In genomic region chr7:26188291-26188999, GRCh38 we compare ENCODE assay signal across 1 cellular context.
TF ChIP-seq lines count a peak whose summit lies in the region.

No MANE protein-coding gene starts in this region.

TF ChIP-seq in HepG2, 621 proteins besides CTCF, POLR2A, EP300 and RAD21 (continued from another document):
- TF ChIP-seq ZBTB7B (CRISPR knock-in tag; IDR thresholded peaks at IDR 0.05) (no peak), JDP2 (CRISPR knock-in tag; IDR thresholded peaks at IDR 0.05; ENCODE audit: borderline replicate concordance) (no peak), POGZ (CRISPR knock-in tag; IDR thresholded peaks at IDR 0.05) (no peak), ZNF766 (CRISPR knock-in tag; IDR thresholded peaks at IDR 0.05; ENCODE audit: borderline replicate concordance) (no peak), DZIP1 (CRISPR knock-in tag; IDR thresholded peaks at IDR 0.05) (no peak), POLR2AphosphoS5 (IDR thresholded peaks at IDR 0.05; ENCODE audit: low read depth, low read length) (peak; percentile 45; the same call in 1 of the 2 replicates), ZNF317 (CRISPR knock-in tag; IDR thresholded peaks at IDR 0.05) (no peak), KLF6 (CRISPR knock-in tag; IDR thresholded peaks at IDR 0.05) (no peak), RARG (CRISPR knock-in tag; IDR thresholded peaks at IDR 0.05; ENCODE audit: low read depth) (no peak), CBX5 (CRISPR knock-in tag; IDR thresholded peaks at IDR 0.05; ENCODE audit: borderline replicate concordance) (no peak), ZNF253 (CRISPR knock-in tag; IDR thresholded peaks at IDR 0.05; ENCODE audit: borderline replicate concordance) (no peak), POLR2G (IDR thresholded peaks at IDR 0.05; ENCODE audit: low read depth, low read length) (peak; percentile 66), ZNF12 (CRISPR knock-in tag; IDR thresholded peaks at IDR 0.05) (no peak)
- TF ChIP-seq, protein P1, sequence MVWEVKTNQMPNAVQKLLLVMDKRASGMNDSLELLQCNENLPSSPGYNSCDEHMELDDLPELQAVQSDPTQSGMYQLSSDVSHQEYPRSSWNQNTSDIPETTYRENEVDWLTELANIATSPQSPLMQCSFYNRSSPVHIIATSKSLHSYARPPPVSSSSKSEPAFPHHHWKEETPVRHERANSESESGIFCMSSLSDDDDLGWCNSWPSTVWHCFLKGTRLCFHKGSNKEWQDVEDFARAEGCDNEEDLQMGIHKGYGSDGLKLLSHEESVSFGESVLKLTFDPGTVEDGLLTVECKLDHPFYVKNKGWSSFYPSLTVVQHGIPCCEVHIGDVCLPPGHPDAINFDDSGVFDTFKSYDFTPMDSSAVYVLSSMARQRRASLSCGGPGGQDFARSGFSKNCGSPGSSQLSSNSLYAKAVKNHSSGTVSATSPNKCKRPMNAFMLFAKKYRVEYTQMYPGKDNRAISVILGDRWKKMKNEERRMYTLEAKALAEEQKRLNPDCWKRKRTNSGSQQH (CRISPR knock-in tag; IDR thresholded peaks at IDR 0.05; ENCODE audit: low read depth) = no peak
